ENCODE assay signal across 14 cellular contexts in genomic region chr10:13485623-13486022, GRCh38. TPM values are rescaled to one million over a fixed set of nuclear protein-coding genes. Genes with fewer than 3 reads are reported as not detected.
A peak's percentile ranks its signal among the peaks of the same experiment; 100 is the strongest.
DNase-seq lines count a peak whose midpoint lies in the region; ATAC-seq and TF ChIP-seq lines count a peak whose summit lies in the region.
"Had no signal": no experiment of that assay in that cellular context is flagged by ENCODE, and none has a peak within 500 bp of the region (broad histone marks: within the 10 kb centered on the region; RNA-seq: fewer than 3 reads in every experiment).

No MANE protein-coding gene starts in this region.

- H3K4me1 ChIP-seq in Loucy (ENCODE audit: insufficient read depth, low read length, poor library complexity, severe bottlenecking) (no peaks in the 10 kb centered on the region), endodermal cell (ENCODE audit: control insufficient read depth, insufficient read depth, low read length) (no peaks in the 10 kb centered on the region), neural progenitor cell (no peaks in the 10 kb centered on the region), thyroid gland (peaks cover 19 to 23% of the 10 kb centered on the region in 2 donors), prostate gland (replicated peaks) (no peaks in the 10 kb centered on the region)

- H3F3A ChIP-seq in Loucy (ENCODE audit: low read depth) (no peaks in the 10 kb centered on the region), neural progenitor cell (ENCODE audit: low read depth) (no peaks in the 10 kb centered on the region)

- no peaks in the 10 kb centered on the region for H3K79me2 ChIP-seq in Loucy (ENCODE audit: insufficient read depth, low read length)
- no peaks in the 10 kb centered on the region for H3K79me2 ChIP-seq in neural progenitor cell (ENCODE audit: low read depth)

- DNase-seq in CD14-positive monocyte (ENCODE audit: low spot score), result no peak
- DNase-seq in endodermal cell, result no peak
- no peak for DNase-seq in neural progenitor cell (ENCODE audit: low spot score)
- DNase-seq in thyroid gland, result no peak
- no peak for DNase-seq in activated T-cell treated with anti-CD3 and anti-CD28 coated beads, Interleukin-2, amount 50 U/mL, for 4 hours
- DNase-seq in prostate gland (ENCODE audit: low spot score), result no peak
- DNase-seq: activated naive CD8-positive, alpha-beta T cell treated with anti-CD3 and anti-CD28 coated beads, Interleukin-2, amount 50 U/mL, for 24 hours; EL; naive B cell; NK-92 treated with Interleukin-12 subunit alpha and Interleukin-12 subunit beta, amount 100 ng/mL, for 24 hours; stimulated activated CD4-positive, alpha-beta T cell treated with anti-CD3 and anti-CD28 coated beads, Interleukin-12 subunit alpha, Interleukin-12 subunit beta, amount 100 ng/mL, for 4 hours had no signal

- H3K36me3 Mint-ChIP-seq in CD14-positive monocyte (no peaks in the 10 kb centered on the region), endodermal cell (ENCODE audit: low read depth) (no peaks in the 10 kb centered on the region), neural progenitor cell (peaks cover 3% of the 10 kb centered on the region)
- no peaks in the 10 kb centered on the region for H3K36me3 Mint-ChIP-seq in activated T-cell treated with anti-CD3 and anti-CD28 coated beads, Interleukin-2, amount 50 U/mL, for 4 hours (ENCODE audit: insufficient read depth)
- H3K36me3 Mint-ChIP-seq: naive B cell had no signal

- H3K9ac ChIP-seq in Loucy (ENCODE audit: low read depth, low read length, poor library complexity, severe bottlenecking), result no peak overlapping the region
- no peak overlapping the region for H3K9ac ChIP-seq in endodermal cell (ENCODE audit: extremely low read depth, low read length, poor library complexity, severe bottlenecking)
- H3K9ac ChIP-seq in neural progenitor cell, result no peak overlapping the region

- TF ChIP-seq POLR2A in thyroid gland (IDR thresholded peaks at IDR 0.05), result no peak
- TF ChIP-seq POLR2A in prostate gland (IDR thresholded peaks at IDR 0.05), result no peak

- TF ChIP-seq CTCF in CD14-positive monocyte (IDR thresholded peaks at IDR 0.05) (peak; percentile 23), Loucy (conservative IDR thresholded peaks at IDR 0.05; ENCODE audit: low read length) (peak; percentile 32), endodermal cell (conservative IDR thresholded peaks at IDR 0.05) (peak; percentile 63), neural progenitor cell (IDR thresholded peaks at IDR 0.05) (peak; percentile 36), thyroid gland (IDR thresholded peaks at IDR 0.05) (peak in 3 of 6 experiments; percentile 14 to 45 (median 31)), prostate gland (IDR thresholded peaks at IDR 0.05) (peak in 1 of 4 experiments; percentile 13)

- H4K20me1 ChIP-seq in Loucy (ENCODE audit: insufficient read depth, low read length, poor library complexity, severe bottlenecking), result no peaks in the 10 kb centered on the region
- H4K20me1 ChIP-seq in neural progenitor cell (ENCODE audit: low read depth), result no peaks in the 10 kb centered on the region

- H3K9me3 Mint-ChIP-seq in CD14-positive monocyte, result no peaks in the 10 kb centered on the region
- no peaks in the 10 kb centered on the region for H3K9me3 Mint-ChIP-seq in endodermal cell
- no peaks in the 10 kb centered on the region for H3K9me3 Mint-ChIP-seq in neural progenitor cell
- H3K9me3 Mint-ChIP-seq in activated T-cell treated with anti-CD3 and anti-CD28 coated beads, Interleukin-2, amount 50 U/mL, for 4 hours, result no peaks in the 10 kb centered on the region
- H3K9me3 Mint-ChIP-seq: activated naive CD8-positive, alpha-beta T cell treated with anti-CD3 and anti-CD28 coated beads, Interleukin-2, amount 50 U/mL, for 24 hours had no signal

- intact Hi-C loops in CD14-positive monocyte (cut with micrococcal nuclease), result no loop called here
- intact Hi-C loops in thyroid gland (cut with DNase I), result no loop called here
- intact Hi-C loops in prostate gland (cut with DNase I), result no loop called here

- H3K27ac Mint-ChIP-seq in CD14-positive monocyte, result no peak overlapping the region
- H3K27ac Mint-ChIP-seq in endodermal cell, result no peak overlapping the region
- no peak overlapping the region for H3K27ac Mint-ChIP-seq in neural progenitor cell
- H3K27ac Mint-ChIP-seq: activated naive CD8-positive, alpha-beta T cell treated with anti-CD3 and anti-CD28 coated beads, Interleukin-2, amount 50 U/mL, for 24 hours had no signal

- no peak overlapping the region for H2AFZ ChIP-seq in Loucy (ENCODE audit: low read length)
- no peak overlapping the region for H2AFZ ChIP-seq in neural progenitor cell (replicated peaks)

- H3K4me1 Mint-ChIP-seq in CD14-positive monocyte, result no peaks in the 10 kb centered on the region
- peaks cover 1% of the 10 kb centered on the region for H3K4me1 Mint-ChIP-seq in endodermal cell
- peaks cover 19% of the 10 kb centered on the region for H3K4me1 Mint-ChIP-seq in neural progenitor cell
- H3K4me1 Mint-ChIP-seq in activated T-cell treated with anti-CD3 and anti-CD28 coated beads, Interleukin-2, amount 50 U/mL, for 4 hours (ENCODE audit: low read depth), result peaks cover 6% of the 10 kb centered on the region

- H3K27ac ChIP-seq in endodermal cell (ENCODE audit: low read depth, low read length) (no peak overlapping the region), neural progenitor cell (no peak overlapping the region), thyroid gland (no peak overlapping the region), prostate gland (no peak overlapping the region)

- H3K4me3 ChIP-seq in Loucy (ENCODE audit: low read length, poor library complexity, severe bottlenecking) (no peak overlapping the region), endodermal cell (ENCODE audit: low read length) (no peak overlapping the region), neural progenitor cell (no peak overlapping the region), thyroid gland (replicated peaks in 1 of 3) (no peak overlapping the region), prostate gland (no peak overlapping the region)

- H3K4me3 Mint-ChIP-seq in CD14-positive monocyte, result no peak overlapping the region
- no peak overlapping the region for H3K4me3 Mint-ChIP-seq in endodermal cell
- H3K4me3 Mint-ChIP-seq in neural progenitor cell, result no peak overlapping the region
- no peak overlapping the region for H3K4me3 Mint-ChIP-seq in activated T-cell treated with anti-CD3 and anti-CD28 coated beads, Interleukin-2, amount 50 U/mL, for 4 hours
- H3K4me3 Mint-ChIP-seq: activated naive CD8-positive, alpha-beta T cell treated with anti-CD3 and anti-CD28 coated beads, Interleukin-2, amount 50 U/mL, for 24 hours; naive B cell had no signal

- H3K9me2 ChIP-seq in Loucy (replicated peaks; ENCODE audit: low read depth, low read length), result no peaks in the 10 kb centered on the region

- no CpG with 5 or more reads among the region's 1 CpG for WGBS in endodermal cell (ENCODE audit: insufficient coverage in 1 of 2, insufficient read length in 1 of 2), 2 experiments
- WGBS in thyroid gland, 2 donors, result 84 to 90% methylated on average over 1 of the region's 1 CpG
- 95% methylated on average over 1 of the region's 1 CpG for WGBS in prostate gland

- H3K4me2 ChIP-seq in Loucy (ENCODE audit: low read depth, low read length, poor library complexity, severe bottlenecking) (no peak overlapping the region), neural progenitor cell (no peak overlapping the region)

- no peak for ATAC-seq in activated T-cell treated with anti-CD3 and anti-CD28 coated beads, Interleukin-2, amount 50 U/mL, for 4 hours
- ATAC-seq in GM19328 (IDR thresholded peaks at IDR 0.05; ENCODE audit: unreplicated experiment), result no peak
- ATAC-seq: activated naive CD8-positive, alpha-beta T cell treated with anti-CD3 and anti-CD28 coated beads, Interleukin-2, amount 50 U/mL, for 24 hours had no signal

- no peaks in the 10 kb centered on the region for H3K27me3 ChIP-seq in Loucy (ENCODE audit: insufficient read depth, low read length, poor library complexity, severe bottlenecking)
- no peaks in the 10 kb centered on the region for H3K27me3 ChIP-seq in endodermal cell (ENCODE audit: control insufficient read depth, insufficient read depth, low read length, poor library complexity, severe bottlenecking)
- no peaks in the 10 kb centered on the region for H3K27me3 ChIP-seq in neural progenitor cell
- H3K27me3 ChIP-seq in thyroid gland, result no peaks in the 10 kb centered on the region
- H3K27me3 ChIP-seq in prostate gland (replicated peaks; ENCODE audit: insufficient read depth), result no peaks in the 10 kb centered on the region

- H3K27me3 Mint-ChIP-seq in CD14-positive monocyte (ENCODE audit: low read depth in 3 of 3) (peaks cover 0 to 2% (median 0%) of the 10 kb centered on the region in 3 donors), endodermal cell (ENCODE audit: insufficient read depth) (no peaks in the 10 kb centered on the region), neural progenitor cell (ENCODE audit: insufficient read depth, low read depth) (no peaks in the 10 kb centered on the region)
- H3K27me3 Mint-ChIP-seq in activated T-cell treated with anti-CD3 and anti-CD28 coated beads, Interleukin-2, amount 50 U/mL, for 4 hours (ENCODE audit: low read depth), result peaks cover 13% of the 10 kb centered on the region

- no peaks in the 10 kb centered on the region for H3K36me3 ChIP-seq in Loucy (ENCODE audit: insufficient read depth, low read length)
- H3K36me3 ChIP-seq in endodermal cell (ENCODE audit: control insufficient read depth, insufficient read depth, low read length), result no peaks in the 10 kb centered on the region
- no peaks in the 10 kb centered on the region for H3K36me3 ChIP-seq in neural progenitor cell
- H3K36me3 ChIP-seq in thyroid gland, result peaks cover 2 to 3% of the 10 kb centered on the region in 2 donors
- H3K36me3 ChIP-seq in prostate gland, result peaks cover 0 to 4% of the 10 kb centered on the region in 2 donors

- H3K9me3 ChIP-seq in Loucy (ENCODE audit: insufficient read depth, low read depth, low read length) (no peaks in the 10 kb centered on the region), endodermal cell (ENCODE audit: control insufficient read depth, low read length) (no peaks in the 10 kb centered on the region), neural progenitor cell (ENCODE audit: low read depth) (no peaks in the 10 kb centered on the region), thyroid gland (no peaks in the 10 kb centered on the region), prostate gland (no peaks in the 10 kb centered on the region)

RNA-seq across cellular contexts. Expression of gene BEND7, which starts 43.2 kb away (rescaled TPM):
- polyA plus RNA-seq in CD14-positive monocyte, result not detected
- total RNA-seq in endodermal cell (1 to 10 TPM; 5.3 to 5.7 TPM), neural progenitor cell (ENCODE audit: low replicate concordance) (7.5 and 9.1 TPM in 2 replicates), thyroid gland (100 to 1,000 TPM in 2 of 4 donors, 10 to 100 TPM in 2; 51.3 to 106 (median 84.3) TPM), prostate gland (10 to 100 TPM; 10.1 to 44.5 TPM)
- 14.5 TPM for polyA plus RNA-seq in endodermal cell (2013, experiment 1 of 2)
- 14.8 TPM for polyA plus RNA-seq in endodermal cell (2013, experiment 2 of 2)
- total RNA-seq in activated T-cell treated with anti-CD3 and anti-CD28 coated beads, Interleukin-2, amount 50 U/mL, for 4 hours, result under 1 TPM in 1 of 3 donors, not detected in 2; 0.03 TPM
- total RNA-seq: T-helper 2 cell treated with Interferon-gamma antibody and Interleukin-4, amounts not matched to agents 100 ng/mL and 5 ng/mL, for 36 hours had no signal
